In the genomic region with DNA sequence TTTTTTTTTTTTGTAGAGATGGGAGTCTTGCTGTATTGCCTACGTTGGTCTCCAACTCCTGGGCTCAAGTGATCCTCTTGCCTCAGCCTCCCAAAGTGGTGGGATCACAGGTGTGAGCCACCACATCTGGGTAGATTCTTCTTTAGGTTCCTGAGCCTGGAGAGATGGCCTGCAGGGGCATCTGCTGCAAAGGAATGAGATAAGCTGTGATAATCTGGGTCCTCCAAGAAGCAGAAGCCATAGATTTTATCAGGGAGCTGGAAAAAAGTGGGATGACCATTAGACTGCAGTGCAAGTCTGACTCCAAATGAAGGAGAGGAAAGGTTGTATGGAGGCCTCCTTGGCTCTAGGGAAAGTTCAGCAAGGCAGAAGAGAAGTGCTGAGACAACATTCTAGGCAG, we compare ENCODE assay signal across 18 cellular contexts. TPM values are rescaled to one million over a fixed set of nuclear protein-coding genes. Genes with fewer than 3 reads are reported as not detected.
DNase-seq lines count a peak whose midpoint lies in the region; ATAC-seq, FAIRE-seq and TF ChIP-seq lines count a peak whose summit lies in the region.
"Had no signal": no experiment of that assay in that cellular context is flagged by ENCODE, and none has a peak within 500 bp of the region (broad histone marks: within the 10 kb centered on the region; RNA-seq: fewer than 3 reads in every experiment).

No MANE protein-coding gene starts in this region.

- H3K36me3 Mint-ChIP-seq in MCF 10A (ENCODE audit: insufficient read depth, unreplicated experiment) = no peaks in the 10 kb centered on the region
- no peaks in the 10 kb centered on the region for H3K36me3 Mint-ChIP-seq in CD8-positive, alpha-beta T cell
- H3K36me3 Mint-ChIP-seq: IgD-negative memory B cell had no signal

- no peak for TF ChIP-seq EP300 in suprapubic skin (IDR thresholded peaks at IDR 0.05)

- H3K27me3 ChIP-seq in KMS-11 (ENCODE audit: insufficient read depth, low read depth) (no peaks in the 10 kb centered on the region), keratinocyte (ENCODE audit: control insufficient read depth, extremely low read depth, insufficient read depth, low read length) (no peaks in the 10 kb centered on the region), suprapubic skin (no peaks in the 10 kb centered on the region), mesendoderm (ENCODE audit: insufficient read depth, low read length, poor library complexity) (no peaks in the 10 kb centered on the region)
- H3K27me3 ChIP-seq in CD8-positive, alpha-beta T cell (ENCODE audit: insufficient read depth, low read length) = no peaks in the 10 kb centered on the region

- H3K79me1 ChIP-seq in mesendoderm (ENCODE audit: low read length) = no peaks in the 10 kb centered on the region

- H3K23ac ChIP-seq in mesendoderm (ENCODE audit: low read length) = no peak overlapping the region

- H3K4me1 ChIP-seq in KMS-11 (ENCODE audit: low read depth, poor library complexity, severe bottlenecking) = peaks cover 32% of the 10 kb centered on the region
- H3K4me1 ChIP-seq in keratinocyte (ENCODE audit: control insufficient read depth, extremely low read depth, insufficient read depth, low read length) = no peaks in the 10 kb centered on the region
- peaks cover 3% of the 10 kb centered on the region for H3K4me1 ChIP-seq in suprapubic skin
- H3K4me1 ChIP-seq in CD8-positive, alpha-beta T cell (ENCODE audit: insufficient read depth, low read length) = no peaks in the 10 kb centered on the region
- no peaks in the 10 kb centered on the region for H3K4me1 ChIP-seq in mesendoderm (ENCODE audit: control insufficient read depth, low read depth, low read length)

- WGBS in suprapubic skin = 83% methylated on average over 1 of the region's 1 CpG
- no CpG with 5 or more reads among the region's 1 CpG for WGBS in mesendoderm (ENCODE audit: extremely low coverage, insufficient coverage, low lambda C conversion rate)

- H3K18ac ChIP-seq in mesendoderm (ENCODE audit: low read length) = no peak overlapping the region

- H3K56ac ChIP-seq in mesendoderm (ENCODE audit: low read length) = no peak overlapping the region

- no peaks in the 10 kb centered on the region for H4K20me1 ChIP-seq in KMS-11 (ENCODE audit: insufficient read depth)
- H4K20me1 ChIP-seq in keratinocyte (ENCODE audit: control insufficient read depth, extremely low read depth, insufficient read depth, low read length) = no peaks in the 10 kb centered on the region

- no peak for DNase-seq in MCF 10A (ENCODE audit: unreplicated experiment)
- no peak for DNase-seq in keratinocyte (ENCODE audit: low read depth, low spot score)
- no peak for DNase-seq in suprapubic skin (ENCODE audit: low spot score in 2 of 2)
- DNase-seq in CD8-positive, alpha-beta T cell = no peak
- DNase-seq in NCI-H1930 (lab: John Stamatoyannopoulos, UW) = no peak
- DNase-seq in mesendoderm = no peak
- DNase-seq: C1 segment of cervical spinal cord, NCI-H1105 treated with DMSO at 0.1 percent for 48 hours, NCI-H1694 treated with DMSO at 0.1 percent for 48 hours, NCI-H2227 treated with DMSO at 0.1 percent for 48 hours, NCI-H510A treated with DMSO at 0.1 percent for 48 hours, NCI-H82, SIG-M5 had no signal

- peak overlapping the region; percentile 61; the same call in 1 of the 2 replicates for H3K9ac ChIP-seq in KMS-11
- no peak overlapping the region for H3K9ac ChIP-seq in keratinocyte (ENCODE audit: control insufficient read depth, extremely low read depth, insufficient read depth, low read length)
- no peak overlapping the region for H3K9ac ChIP-seq in mesendoderm (ENCODE audit: low read length)

- no peak for FAIRE-seq in keratinocyte (lab: Jason Lieb, UNC)
- FAIRE-seq: G401.6 had no signal

- H3K27ac ChIP-seq in KMS-11 = peak overlapping the region; percentile 95
- peak overlapping the region; percentile 41 for H3K27ac ChIP-seq in keratinocyte (ENCODE audit: control insufficient read depth, insufficient read depth, low read length)
- peak overlapping the region; percentile 10 for H3K27ac ChIP-seq in suprapubic skin
- H3K27ac ChIP-seq in CD8-positive, alpha-beta T cell (ENCODE audit: low read depth, low read length) = no peak overlapping the region
- no peak overlapping the region for H3K27ac ChIP-seq in mesendoderm (ENCODE audit: low read depth, low read length)

- H4K5ac ChIP-seq in mesendoderm (ENCODE audit: low read length) = no peak overlapping the region

- no TSS peak for BruUV-seq in MCF 10A (replicated peaks; lab: Mats Ljungman, UMichigan)

- intact Hi-C loops in MCF 10A (cut with micrococcal nuclease) = no loop called here
- intact Hi-C loops in CD8-positive, alpha-beta T cell (cut with DNase I, micrococcal nuclease) = no loop called here

- H2BK120ac ChIP-seq in mesendoderm (ENCODE audit: low read depth, low read length) = no peak overlapping the region

- POLR2A ChIA-PET in MCF 10A (lab: Yijun Ruan, JAX) = interaction anchor here (0.6 to 2.5 kb wide), 16 partner anchors 8 to 134 kb away, joined by 3 to 35 read pairs (median 4); no protein-coding TSS in a partner anchor
- POLR2A ChIA-PET in CD8-positive, alpha-beta T cell (lab: Charles Lee) = no interaction called here

- no peaks in the 10 kb centered on the region for H3K79me2 ChIP-seq in KMS-11 (ENCODE audit: insufficient read depth, low read depth)
- H3K79me2 ChIP-seq in keratinocyte (ENCODE audit: control insufficient read depth, insufficient read depth, low read length) = no peaks in the 10 kb centered on the region
- no peaks in the 10 kb centered on the region for H3K79me2 ChIP-seq in mesendoderm (ENCODE audit: control insufficient read depth, insufficient read depth, low read length)

- no peak for ATAC-seq in CD8-positive, alpha-beta T cell
- ATAC-seq: GM23338, HCT116 had no signal

- H3K4me3 Mint-ChIP-seq in MCF 10A (ENCODE audit: unreplicated experiment) = no peak overlapping the region
- H3K4me3 Mint-ChIP-seq in CD8-positive, alpha-beta T cell = no peak overlapping the region
- H3K4me3 Mint-ChIP-seq: GM23338, IgD-negative memory B cell had no signal

- no peak overlapping the region for H2AK5ac ChIP-seq in mesendoderm (ENCODE audit: low read length)

- TF ChIP-seq POLR2A in suprapubic skin (IDR thresholded peaks at IDR 0.05) = no peak

- H3K4me3 ChIP-seq in KMS-11 (IDR thresholded peaks at IDR 0.05; ENCODE audit: insufficient read depth, low read depth, low read length) (no peak overlapping the region), keratinocyte (ENCODE audit: control insufficient read depth in 2 of 3, extremely low read depth in 1 of 3, insufficient read depth in 2 of 3, low read depth in 1 of 3, low read length in 3 of 3) (no peak overlapping the region), suprapubic skin (no peak overlapping the region), mesendoderm (ENCODE audit: low read length) (no peak overlapping the region)
- H3K4me3 ChIP-seq in CD8-positive, alpha-beta T cell (ENCODE audit: low read depth, low read length) = no peak overlapping the region
- H3K4me3 ChIP-seq: GM23338 had no signal

- H2AFZ ChIP-seq in KMS-11 (ENCODE audit: low read depth) (peak overlapping the region; percentile 58), keratinocyte (ENCODE audit: control insufficient read depth, low read length) (no peak overlapping the region)
- H2AFZ ChIP-seq: GM23338 had no signal

- CTCF ChIA-PET in MCF 10A (lab: Yijun Ruan, JAX) = interaction anchor here (0.6 kb wide), 1 partner anchor 54 kb away, joined by 4 read pairs; no protein-coding TSS in a partner anchor
- CTCF ChIA-PET in CD8-positive, alpha-beta T cell (lab: Charles Lee) = interaction anchor here (1.1 kb wide), 1 partner anchor 8 kb away, joined by 3 read pairs; no protein-coding TSS in a partner anchor

- H3K9me3 Mint-ChIP-seq in MCF 10A (ENCODE audit: unreplicated experiment) = no peaks in the 10 kb centered on the region
- H3K9me3 Mint-ChIP-seq in CD8-positive, alpha-beta T cell = no peaks in the 10 kb centered on the region
- H3K9me3 Mint-ChIP-seq: GM23338, IgD-negative memory B cell had no signal

- no peaks in the 10 kb centered on the region for H3K9me1 ChIP-seq in keratinocyte (ENCODE audit: control insufficient read depth, extremely low read depth, insufficient read depth, low read length)

- no peaks in the 10 kb centered on the region for H3K27me3 Mint-ChIP-seq in MCF 10A (ENCODE audit: insufficient read depth, unreplicated experiment)
- H3K27me3 Mint-ChIP-seq in CD8-positive, alpha-beta T cell (ENCODE audit: low read depth) = peaks cover 15% of the 10 kb centered on the region
- H3K27me3 Mint-ChIP-seq: IgD-negative memory B cell had no signal

- no peak overlapping the region for H2BK15ac ChIP-seq in mesendoderm (replicated peaks; ENCODE audit: low read depth)

- no peak overlapping the region for H3K4ac ChIP-seq in mesendoderm (ENCODE audit: low read depth, low read length)

- H3K27ac Mint-ChIP-seq in MCF 10A (ENCODE audit: low read depth, unreplicated experiment) = peak overlapping the region; percentile 69
- H3K27ac Mint-ChIP-seq in CD8-positive, alpha-beta T cell = no peak overlapping the region
- H3K27ac Mint-ChIP-seq: GM23338 had no signal

- TF ChIP-seq CTCF in KMS-11 (conservative IDR thresholded peaks at IDR 0.05; ENCODE audit: low read depth, low read length) (no peak), MCF 10A (IDR thresholded peaks at IDR 0.05; ENCODE audit: unreplicated experiment) (no peak), keratinocyte (optimal IDR thresholded peaks at IDR 0.05 in 1 of 3, IDR thresholded peaks at IDR 0.05 in 1 of 3, conservative IDR thresholded peaks at IDR 0.05 in 1 of 3; ENCODE audit: extremely low read depth in 1 of 3, insufficient read depth in 2 of 3, low read length in 3 of 3) (no peak), suprapubic skin (IDR thresholded peaks at IDR 0.05) (no peak)
- no peak for TF ChIP-seq CTCF in CD8-positive, alpha-beta T cell (IDR thresholded peaks at IDR 0.05)

- H3K4me2 ChIP-seq in KMS-11 = peak overlapping the region; percentile 47
- H3K4me2 ChIP-seq in keratinocyte (ENCODE audit: control insufficient read depth, extremely low read depth, insufficient read depth, low read depth, low read length) = no peak overlapping the region
- H3K4me2 ChIP-seq in mesendoderm (ENCODE audit: low read length) = no peak overlapping the region
- H3K4me2 ChIP-seq: GM23338 had no signal

- no peak overlapping the region for H4K8ac ChIP-seq in mesendoderm (ENCODE audit: low read depth, low read length)

- peaks cover 13% of the 10 kb centered on the region for H3K4me1 Mint-ChIP-seq in MCF 10A (ENCODE audit: insufficient read depth, unreplicated experiment)
- H3K4me1 Mint-ChIP-seq in CD8-positive, alpha-beta T cell (ENCODE audit: low read depth) = no peaks in the 10 kb centered on the region
- H3K4me1 Mint-ChIP-seq: GM23338 had no signal

- no peaks in the 10 kb centered on the region for H3K9me3 ChIP-seq in keratinocyte (ENCODE audit: control insufficient read depth, low read depth, low read length)
- no peaks in the 10 kb centered on the region for H3K9me3 ChIP-seq in suprapubic skin
- H3K9me3 ChIP-seq in CD8-positive, alpha-beta T cell (ENCODE audit: low read length) = no peaks in the 10 kb centered on the region

- H2BK5ac ChIP-seq in mesendoderm (ENCODE audit: low read length) = no peak overlapping the region

- no peaks in the 10 kb centered on the region for H3K36me3 ChIP-seq in KMS-11 (ENCODE audit: insufficient read depth)
- H3K36me3 ChIP-seq in keratinocyte (ENCODE audit: control insufficient read depth in 2 of 2, extremely low read depth in 1 of 2, insufficient read depth in 2 of 2, low read length in 2 of 2) = no peaks in the 10 kb centered on the region
- no peaks in the 10 kb centered on the region for H3K36me3 ChIP-seq in suprapubic skin
- H3K36me3 ChIP-seq in CD8-positive, alpha-beta T cell (ENCODE audit: insufficient read depth, low read length) = no peaks in the 10 kb centered on the region
- no peaks in the 10 kb centered on the region for H3K36me3 ChIP-seq in mesendoderm (ENCODE audit: control insufficient read depth, insufficient read depth, low read length)

- dilution Hi-C loops in keratinocyte (cut with MboI; ENCODE audit: extremely low pct_ligation_motif_present, low sequenced_read_pairs) = no loop called here

RNA-seq across cellular contexts. Expression of gene ACSL1, which starts 19.0 kb away (rescaled TPM):
- total RNA-seq in MCF 10A (2022) (99.5 and 105 TPM in 2 replicates), suprapubic skin (100 to 1,000 TPM; 236 to 420 (median 277) TPM)
- 46.4 to 64.3 TPM (median 60.6 TPM) in 3 replicates for polyA plus RNA-seq in keratinocyte
- polyA plus RNA-seq in keratinocyte (2011; ENCODE audit: low read depth) = 58.9 TPM
- polyA plus RNA-seq in keratinocyte (2011; cell fraction: cytosol; rRNA removed) = 26.6 and 55.5 TPM in 2 replicates
- 61.3 and 76.7 TPM in 2 replicates for polyA plus RNA-seq in keratinocyte (2011; cell fraction: nucleus; rRNA removed)
- 49.9 and 91.8 TPM in 2 replicates for polyA plus RNA-seq in keratinocyte (2012; ENCODE audit: low replicate concordance)
- 68.3 to 118 TPM (median 104 TPM) in 3 replicates for polyA minus RNA-seq in keratinocyte
- polyA minus RNA-seq in keratinocyte (2011; cell fraction: cytosol; rRNA and poly(A)+ RNA removed) = 75.0 TPM
- polyA minus RNA-seq in keratinocyte (2011; cell fraction: nucleus; rRNA and poly(A)+ RNA removed) = 67.1 and 83.1 TPM in 2 replicates
- 10 to 100 TPM; 18.4 to 21.3 TPM for total RNA-seq in CD8-positive, alpha-beta T cell
- polyA plus RNA-seq in mesendoderm (2013, experiment 1 of 2) = 4.4 TPM
- polyA plus RNA-seq in mesendoderm (2013, experiment 2 of 2) = 4.5 TPM

Comparison
In these comparisons a context has a peak if more than half of its experiments do, and no peak if none do; other contexts are left out.
1. H3K27ac ChIP-seq: peak in KMS-11 (single experiment), keratinocyte (single experiment) and suprapubic skin (single experiment); none in CD8-positive, alpha-beta T cell (single experiment) and mesendoderm (single experiment).